ENCODE assay signal across 19 cellular contexts in the genomic region with DNA sequence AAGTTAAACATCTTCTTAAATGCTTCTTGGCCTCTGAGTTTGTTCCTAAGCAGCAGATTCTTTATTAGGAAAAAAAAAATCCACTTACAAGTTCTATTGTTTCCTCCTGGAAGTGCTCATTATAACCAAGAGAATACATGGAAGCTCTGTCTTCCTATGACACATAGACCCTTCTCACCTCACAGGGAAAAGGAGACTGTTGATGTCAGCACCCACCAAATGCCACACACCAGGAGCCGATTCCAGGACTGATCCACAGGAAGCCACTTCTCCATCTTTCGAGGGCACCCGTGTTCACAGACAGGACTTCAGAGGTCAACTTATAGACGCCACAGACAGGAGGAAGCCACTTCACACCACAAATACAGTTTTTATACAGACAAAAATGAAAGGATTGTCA. TPM values are rescaled to one million over a fixed set of nuclear protein-coding genes. Genes with fewer than 3 reads are reported as not detected.
A peak's percentile ranks its signal among the peaks of the same experiment; 100 is the strongest.
DNase-seq lines count a peak whose midpoint lies in the region; ATAC-seq, FAIRE-seq and TF ChIP-seq lines count a peak whose summit lies in the region.
"Had no signal": no experiment of that assay in that cellular context is flagged by ENCODE, and none has a peak within 500 bp of the region (broad histone marks: within the 10 kb centered on the region; RNA-seq: fewer than 3 reads in every experiment).

No MANE protein-coding gene starts in this region.

- dilution Hi-C loops in endothelial cell of umbilical vein (cut with MboI; ENCODE audit: extremely low pct_ligation_motif_present, low sequenced_read_pairs) = no loop called here

- ATAC-seq in HG03432 (IDR thresholded peaks at IDR 0.05; ENCODE audit: unreplicated experiment) = no peak
- no peak for ATAC-seq in HG03159 (IDR thresholded peaks at IDR 0.05; ENCODE audit: unreplicated experiment)
- no peak for ATAC-seq in GM21515 (IDR thresholded peaks at IDR 0.05; ENCODE audit: unreplicated experiment)

- no peak for FAIRE-seq in endothelial cell of umbilical vein (lab: Jason Lieb, UNC)
- FAIRE-seq: islet of Langerhans had no signal

- no peaks in the 10 kb centered on the region for H3K9me1 ChIP-seq in endothelial cell of umbilical vein (replicated peaks; ENCODE audit: control insufficient read depth, extremely low read depth, insufficient read depth, low read length)

- H3K4me2 ChIP-seq in BLaER1 treated with 17β-estradiol and CSF1 and Interleukin-3, amounts not matched to agents 10 nM and 100 nM = peak overlapping the region; percentile 48 to 86 (median 72); a peak in 20 of 22 replicates
- H3K4me2 ChIP-seq in PC-9 (peak overlapping the region; percentile 52), endothelial cell of umbilical vein (ENCODE audit: insufficient read depth, low read length) (peak overlapping the region; percentile 56)

- intact Hi-C loops in PC-9 (cut with micrococcal nuclease; ENCODE audit: unreplicated experiment) (no loop called here), endothelial cell of umbilical vein (cut with micrococcal nuclease) (loop anchor here (1.0 to 2.0 kb wide), 7 partner anchors 9 to 681 kb away; partner anchors contain the start of genes BRPF3 and MAPK14), posterior vena cava (cut with DNase I) (loop anchor here in 1 of 2 donors (10.0 kb wide), 1 partner anchor 225 kb away; no protein-coding TSS in a partner anchor)

- H2AFZ ChIP-seq in PC-9 = no peak overlapping the region
- H2AFZ ChIP-seq in endothelial cell of umbilical vein (ENCODE audit: low read depth, low read length) = no peak overlapping the region

- TF ChIP-seq POLR2A in endothelial cell of umbilical vein (IDR thresholded peaks at IDR 0.05; ENCODE audit: low read depth, low read length) = no peak

- POLR2A ChIA-PET in PC-9 (lab: Charles Lee; ENCODE audit: unreplicated experiment) = interaction anchor here (0.6 kb wide), 1 partner anchor 227 kb away, joined by 3 read pairs; no protein-coding TSS in a partner anchor
- POLR2A ChIA-PET in endothelial cell of umbilical vein (lab: Charles Lee) = interaction anchor here (1.5 kb wide), 1 partner anchor 101 kb away, joined by 5 read pairs; no protein-coding TSS in a partner anchor

- no peaks in the 10 kb centered on the region for H3K79me2 ChIP-seq in PC-9 (ENCODE audit: low read depth)
- no peaks in the 10 kb centered on the region for H3K79me2 ChIP-seq in endothelial cell of umbilical vein (ENCODE audit: control insufficient read depth, insufficient read depth, low read length)

- H3K27me3 ChIP-seq in BLaER1 treated with 17β-estradiol and CSF1 and Interleukin-3, amounts not matched to agents 10 nM and 100 nM = no peaks in the 10 kb centered on the region
- H3K27me3 ChIP-seq in PC-9 (ENCODE audit: insufficient read depth, low read depth) (no peaks in the 10 kb centered on the region), endothelial cell of umbilical vein (ENCODE audit: control insufficient read depth in 2 of 2, insufficient read depth in 2 of 2, low read length in 2 of 2) (peaks cover 0 to 18% of the 10 kb centered on the region in 2 experiments)

- H3K9ac ChIP-seq in BLaER1 treated with 17β-estradiol and CSF1 and Interleukin-3, amounts not matched to agents 10 nM and 100 nM = peak overlapping the region in 4 of 11 experiments; percentile 46 to 74 (median 66); a peak in 5 of 22 replicates
- peak overlapping the region; percentile 91 for H3K9ac ChIP-seq in endothelial cell of umbilical vein (replicated peaks; ENCODE audit: extremely low read depth, insufficient read depth, low read length)

- no TSS peak for BruUV-seq in PC-9 (replicated peaks; lab: Mats Ljungman, UMichigan)
- TSS peak; percentile 73 for BruUV-seq in endothelial cell of umbilical vein (replicated peaks; lab: Mats Ljungman, UMichigan)

- H4K20me1 ChIP-seq in BLaER1 treated with 17β-estradiol and CSF1 and Interleukin-3, amounts not matched to agents 10 nM and 100 nM = no peaks in the 10 kb centered on the region
- H4K20me1 ChIP-seq in PC-9 (ENCODE audit: insufficient read depth) = no peaks in the 10 kb centered on the region
- H4K20me1 ChIP-seq in endothelial cell of umbilical vein (replicated peaks; ENCODE audit: control insufficient read depth, extremely low read depth, insufficient read depth, low read length) = no peaks in the 10 kb centered on the region

- no peak for TF ChIP-seq CTCF in PC-9 (conservative IDR thresholded peaks at IDR 0.05)
- TF ChIP-seq CTCF in endothelial cell of umbilical vein (IDR thresholded peaks at IDR 0.05; ENCODE audit: extremely low read depth in 1 of 2, insufficient read depth in 1 of 2, low read depth in 1 of 2, low read length in 2 of 2) = no peak

- H3K27ac ChIP-seq in BLaER1 treated with 17β-estradiol and CSF1 and Interleukin-3, amounts not matched to agents 10 nM and 100 nM = peak overlapping the region in 6 of 11 experiments; percentile 61 to 79 (median 74); a peak in 12 of 22 replicates
- H3K27ac ChIP-seq in PC-9 (peak overlapping the region; percentile 32; the same call in 1 of the 2 replicates), endothelial cell of umbilical vein (ENCODE audit: insufficient read depth, low read depth, low read length) (peak overlapping the region; percentile 98)

- H3K4me1 ChIP-seq in BLaER1 treated with 17β-estradiol and CSF1 and Interleukin-3, amounts not matched to agents 10 nM and 100 nM = peaks cover 14 to 52% (median 37%) of the 10 kb centered on the region in 10 experiments
- H3K4me1 ChIP-seq in PC-9 (replicated peaks; ENCODE audit: insufficient read depth) = peaks cover 28% of the 10 kb centered on the region
- H3K4me1 ChIP-seq in endothelial cell of umbilical vein (ENCODE audit: control insufficient read depth, extremely low read depth, insufficient read depth, low read length) = peaks cover 31% of the 10 kb centered on the region

- peaks cover 11% of the 10 kb centered on the region for H3F3A ChIP-seq in PC-9 (ENCODE audit: insufficient read depth, low read depth)

- no peaks in the 10 kb centered on the region for H3K9me2 ChIP-seq in PC-9 (ENCODE audit: insufficient read depth)

- H3K36me3 ChIP-seq in BLaER1 treated with 17β-estradiol and CSF1 and Interleukin-3, amounts not matched to agents 10 nM and 100 nM = no peaks in the 10 kb centered on the region
- H3K36me3 ChIP-seq in PC-9 (ENCODE audit: low read depth) (no peaks in the 10 kb centered on the region), endothelial cell of umbilical vein (ENCODE audit: control insufficient read depth in 2 of 2, extremely low read depth in 1 of 2, insufficient read depth in 2 of 2, low read length in 2 of 2) (no peaks in the 10 kb centered on the region)

- no peak overlapping the region for H3K4me3 ChIP-seq in BLaER1 treated with 17β-estradiol and CSF1 and Interleukin-3, amounts not matched to agents 10 nM and 100 nM
- H3K4me3 ChIP-seq in PC-9 (no peak overlapping the region), endothelial cell of umbilical vein (replicated peaks in 1 of 3; ENCODE audit: insufficient read depth in 1 of 3, low read depth in 1 of 3, low read length in 3 of 3) (no peak overlapping the region)
- H3K4me3 ChIP-seq: skin epidermis had no signal

- DNase-seq in PC-9 = no peak
- DNase-seq in endothelial cell of umbilical vein (ENCODE audit: low read depth, low spot score) = peak; percentile 93
- DNase-seq in posterior vena cava (ENCODE audit: low spot score) = peak; percentile 51
- DNase-seq in NCI-H2029 (lab: John Stamatoyannopoulos, UW) = no peak
- DNase-seq: activated CD4-positive, CD25-positive, alpha-beta regulatory T cell treated with anti-CD3 and anti-CD28 coated beads, Interleukin-2, amount 50 U/mL, for 72 hours; AML-193; nucleus accumbens; stimulated activated CD4-positive, alpha-beta T cell treated with anti-CD3 and anti-CD28 coated beads, Interleukin-4, amount 100 ng/mL, for 4 hours; stimulated activated CD8-positive, alpha-beta memory T cell treated with anti-CD3 and anti-CD28 coated beads, Interleukin-4, amount 100 ng/mL, for 48 hours had no signal

- CTCF ChIA-PET in PC-9 (lab: Charles Lee) = interaction anchor here (1.0 kb wide), 1 partner anchor 9 kb away, joined by 6 read pairs; no protein-coding TSS in a partner anchor
- CTCF ChIA-PET in endothelial cell of umbilical vein (lab: Charles Lee) = interaction anchor here (1.3 to 13.2 kb wide), 4 partner anchors 9 to 218 kb away, joined by 7 to 373 read pairs (median 50); no protein-coding TSS in a partner anchor

- peaks cover 10 to 24% (median 16%) of the 10 kb centered on the region in 11 experiments; a peak in 20 of 22 replicates for H3K9me3 ChIP-seq in BLaER1 treated with 17β-estradiol and CSF1 and Interleukin-3, amounts not matched to agents 10 nM and 100 nM (replicated peaks in 1 of 11)
- peaks cover 3% of the 10 kb centered on the region; the same call in 1 of the 2 replicates for H3K9me3 ChIP-seq in PC-9 (ENCODE audit: insufficient read depth, low read depth)
- no peaks in the 10 kb centered on the region for H3K9me3 ChIP-seq in endothelial cell of umbilical vein (replicated peaks; ENCODE audit: control insufficient read depth, insufficient read depth, low read length)

TF ChIP-seq in endothelial cell of umbilical vein, 7 proteins besides CTCF, POLR2A, EP300 and RAD21 (continues in another document):
- TF ChIP-seq MYC (IDR thresholded peaks at IDR 0.05; ENCODE audit: low read depth, low read length) = no peak
- TF ChIP-seq, protein P1, sequence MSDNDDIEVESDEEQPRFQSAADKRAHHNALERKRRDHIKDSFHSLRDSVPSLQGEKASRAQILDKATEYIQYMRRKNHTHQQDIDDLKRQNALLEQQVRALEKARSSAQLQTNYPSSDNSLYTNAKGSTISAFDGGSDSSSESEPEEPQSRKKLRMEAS (IDR thresholded peaks at IDR 0.05; ENCODE audit: insufficient read depth, insufficient read length) = no peak

RNA-seq across cellular contexts. Expression of gene BNIP5, which starts 13.4 kb away (rescaled TPM):
- total RNA-seq in PC-9 (2021) (not detected in 2 replicates), endothelial cell of umbilical vein (not detected in 2 replicates), posterior vena cava (not detected)
- polyA plus RNA-seq in endothelial cell of umbilical vein = not detected in 2 replicates
- polyA plus RNA-seq in endothelial cell of umbilical vein (2011; cell fraction: cytosol; rRNA removed) = not detected in 2 replicates
- not detected in 2 replicates for polyA plus RNA-seq in endothelial cell of umbilical vein (2011; cell fraction: nucleus; rRNA removed)
- not detected in 2 replicates for polyA plus RNA-seq in endothelial cell of umbilical vein (2012)
- not detected in 2 replicates for polyA minus RNA-seq in endothelial cell of umbilical vein
- not detected for polyA minus RNA-seq in endothelial cell of umbilical vein (2011; cell fraction: cytosol; rRNA and poly(A)+ RNA removed)
- not detected in 2 replicates for polyA minus RNA-seq in endothelial cell of umbilical vein (2011; cell fraction: nucleus; rRNA and poly(A)+ RNA removed)
- total RNA-seq: activated T-helper 2 cell treated with anti-CD3 and anti-CD28 coated beads, Interferon-gamma antibody, Interleukin-2, Interleukin-4, amounts not matched to agents 10 μg/mL and 5 μg/mL and 100 μg/mL, durations not matched to agents 14 hours and 24 hours and 36 hours; G401; LHCN-M2; mesenteric fat pad had no signal

RNA-seq across cellular contexts. Expression of gene ETV7, which starts 37.4 kb away (rescaled TPM):
- total RNA-seq in PC-9 (2021) (0.57 and 0.83 TPM in 2 replicates), endothelial cell of umbilical vein (0.21 and 0.58 TPM in 2 replicates), posterior vena cava (under 1 TPM in 1 of 2 donors, not detected in 1; 0.57 TPM)
- polyA plus RNA-seq in endothelial cell of umbilical vein = 0.23 and 0.65 TPM in 2 replicates
- 0.19 and 0.38 TPM in 2 replicates for polyA plus RNA-seq in endothelial cell of umbilical vein (2011; cell fraction: cytosol; rRNA removed)
- polyA plus RNA-seq in endothelial cell of umbilical vein (2011; cell fraction: nucleus; rRNA removed) = 0.18 and 0.35 TPM in 2 replicates
- 0.20 and 0.25 TPM in 2 replicates for polyA plus RNA-seq in endothelial cell of umbilical vein (2012)
- polyA minus RNA-seq in endothelial cell of umbilical vein = not detected in 2 replicates
- polyA minus RNA-seq in endothelial cell of umbilical vein (2011; cell fraction: cytosol; rRNA and poly(A)+ RNA removed) = not detected
- polyA minus RNA-seq in endothelial cell of umbilical vein (2011; cell fraction: nucleus; rRNA and poly(A)+ RNA removed) = not detected in 2 replicates

Comparison
In these comparisons a context has a peak if more than half of its experiments do, and no peak if none do; other contexts are left out.
1. H3K27ac ChIP-seq: peak in every context shown above with its lines; median percentile 98 in endothelial cell of umbilical vein; 74 in BLaER1 treated with 17β-estradiol and CSF1 and Interleukin-3, amounts not matched to agents 10 nM and 100 nM; 32 in PC-9.
2. DNase-seq: peak in endothelial cell of umbilical vein (single experiment) and posterior vena cava (single experiment); none in PC-9 (0 of 2) and NCI-H2029 (single experiment).
3. Peak in every context shown above with its lines, with median percentiles within 50 percentile points of each other: H3K4me2 ChIP-seq.